Comparison of ENCODE assay signal across 26 cellular contexts in genomic region chr7:155751409-155751808, GRCh38.
"Had no signal": no experiment of that assay in that cellular context is flagged by ENCODE, and none has a peak within 500 bp of the region (broad histone marks: within the 10 kb centered on the region; RNA-seq: fewer than 3 reads in every experiment).

No MANE protein-coding gene starts in this region.

- H3K27me3 Mint-ChIP-seq: activated CD4-positive, alpha-beta T cell treated with anti-CD3 and anti-CD28 coated beads, Interleukin-2, amount 10 ng/mL, durations not matched to agents 7 days and 5 days; brain; dendritic cell treated with granulocyte-macrophage colony-stimulating factor and Interleukin-4, amounts not matched to agents 40 ng/mL and 50 ng/mL, for 4 days; naive B cell; stimulated activated naive B cell treated with anti-CD40 and anti-IgM and Interleukin-4, amounts not matched to agents 10 μg/mL and 1 μg/mL and 100 μg/mL, for 72 hours; T-helper 17 cell had no signal

- H3K4me3 Mint-ChIP-seq: activated CD4-positive, alpha-beta T cell treated with anti-CD3 and anti-CD28 coated beads, Interleukin-2, amount 10 ng/mL, durations not matched to agents 7 days and 5 days; brain; dendritic cell treated with granulocyte-macrophage colony-stimulating factor and Interleukin-4, amounts not matched to agents 40 ng/mL and 50 ng/mL, for 4 days; stimulated activated naive B cell treated with anti-CD40 and anti-IgM and Interleukin-4, amounts not matched to agents 10 μg/mL and 1 μg/mL and 100 μg/mL, for 72 hours had no signal

- H2AFZ ChIP-seq: parathyroid adenoma had no signal

- H3K4me3 ChIP-seq: heart right ventricle, mucosa of descending colon, right lobe of liver, upper lobe of left lung had no signal

- ATAC-seq: activated CD4-positive, CD25-positive, alpha-beta regulatory T cell treated with anti-CD3 and anti-CD28 coated beads, Interleukin-2, amount 50 U/mL, for 24 hours; heart right ventricle; left cardiac atrium; mucosa of descending colon; right lobe of liver; stimulated activated naive B cell treated with anti-CD40 and anti-IgM and Interleukin-4, amounts not matched to agents 10 μg/mL and 1 μg/mL and 100 μg/mL, for 72 hours; T-helper 17 cell had no signal

- DNase-seq: activated CD4-positive, alpha-beta T cell treated with anti-CD3 and anti-CD28 coated beads, Interleukin-2, amount 10 ng/mL, durations not matched to agents 7 days and 5 days; activated effector memory CD4-positive, alpha-beta T cell treated with anti-CD3 and anti-CD28 coated beads, Interleukin-2, amount 50 U/mL, for 16 hours; activated naive CD4-positive, alpha-beta T cell treated with anti-CD3 and anti-CD28 coated beads, Interleukin-2, amount 50 U/mL, for 16 hours; activated T-cell treated with anti-CD3 and anti-CD28 coated beads, Interleukin-2, amount 50 U/mL, for 1 hour; aorta; effector CD4-positive, alpha-beta T cell; erythroblast; foreskin fibroblast; heart right ventricle; islet precursor cell; left cardiac atrium; mesenchymal stem cell; mucosa of descending colon; naive B cell; nucleus accumbens; right lobe of liver; small intestine; stimulated activated CD4-positive, alpha-beta T cell treated with anti-CD3 and anti-CD28 coated beads, Interleukin-2, amount 100 ng/mL, for 24 hours; stimulated activated naive B cell treated with anti-CD40 and anti-IgM and Interleukin-4, amounts not matched to agents 10 μg/mL and 1 μg/mL and 100 μg/mL, for 72 hours; SW 1271; T-helper 17 cell; upper lobe of left lung had no signal

- H3K9me3 ChIP-seq: heart right ventricle, mucosa of descending colon, right lobe of liver, upper lobe of left lung had no signal

- H3K27ac ChIP-seq: heart right ventricle, parathyroid adenoma, right lobe of liver, upper lobe of left lung had no signal

- H3K27ac Mint-ChIP-seq: activated CD4-positive, alpha-beta T cell treated with anti-CD3 and anti-CD28 coated beads, Interleukin-2, amount 10 ng/mL, durations not matched to agents 7 days and 5 days; dendritic cell treated with granulocyte-macrophage colony-stimulating factor and Interleukin-4, amounts not matched to agents 40 ng/mL and 50 ng/mL, for 4 days had no signal

- H3K27me3 ChIP-seq: heart right ventricle, right lobe of liver, upper lobe of left lung had no signal

- H3K9ac ChIP-seq: parathyroid adenoma had no signal

- H3K9me3 Mint-ChIP-seq: activated CD4-positive, alpha-beta T cell treated with anti-CD3 and anti-CD28 coated beads, Interleukin-2, amount 10 ng/mL, durations not matched to agents 7 days and 5 days; dendritic cell treated with granulocyte-macrophage colony-stimulating factor and Interleukin-4, amounts not matched to agents 40 ng/mL and 50 ng/mL, for 4 days; naive B cell had no signal
